ENCODE assay signal across 1 cellular context in the genomic region with DNA sequence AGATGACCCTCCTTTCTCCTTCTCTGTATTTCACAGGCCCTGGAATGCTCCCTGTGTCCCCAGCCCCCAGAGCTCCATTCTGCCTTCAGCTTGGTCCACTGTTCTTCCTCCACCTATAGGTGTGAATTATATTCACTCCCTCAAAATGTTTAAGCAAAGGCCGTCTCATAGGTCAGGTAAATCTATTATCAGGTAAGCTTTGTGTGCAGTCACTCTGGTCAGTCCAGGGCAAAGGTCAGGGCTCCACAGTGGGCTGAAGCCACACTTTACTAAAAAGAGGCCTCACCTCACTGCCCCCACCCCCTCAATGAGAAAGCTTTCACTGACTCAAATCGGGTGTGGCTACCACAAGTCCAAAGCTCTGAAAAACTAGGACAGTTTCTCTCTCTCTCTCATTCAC.
TF ChIP-seq lines count a peak whose summit lies in the region.

No MANE protein-coding gene starts in this region.

TF ChIP-seq in SK-N-SH treated with all-trans-retinoic acid at 6 μM for 48 hours, 23 proteins besides CTCF, POLR2A, EP300 and RAD21 (continued from another document):
- no peak for TF ChIP-seq TOX (CRISPR knock-in tag; IDR thresholded peaks at IDR 0.05; ENCODE audit: borderline replicate concordance)
- no peak for TF ChIP-seq BACH2 (CRISPR knock-in tag; IDR thresholded peaks at IDR 0.05; ENCODE audit: borderline replicate concordance)
- TF ChIP-seq, protein P1, sequence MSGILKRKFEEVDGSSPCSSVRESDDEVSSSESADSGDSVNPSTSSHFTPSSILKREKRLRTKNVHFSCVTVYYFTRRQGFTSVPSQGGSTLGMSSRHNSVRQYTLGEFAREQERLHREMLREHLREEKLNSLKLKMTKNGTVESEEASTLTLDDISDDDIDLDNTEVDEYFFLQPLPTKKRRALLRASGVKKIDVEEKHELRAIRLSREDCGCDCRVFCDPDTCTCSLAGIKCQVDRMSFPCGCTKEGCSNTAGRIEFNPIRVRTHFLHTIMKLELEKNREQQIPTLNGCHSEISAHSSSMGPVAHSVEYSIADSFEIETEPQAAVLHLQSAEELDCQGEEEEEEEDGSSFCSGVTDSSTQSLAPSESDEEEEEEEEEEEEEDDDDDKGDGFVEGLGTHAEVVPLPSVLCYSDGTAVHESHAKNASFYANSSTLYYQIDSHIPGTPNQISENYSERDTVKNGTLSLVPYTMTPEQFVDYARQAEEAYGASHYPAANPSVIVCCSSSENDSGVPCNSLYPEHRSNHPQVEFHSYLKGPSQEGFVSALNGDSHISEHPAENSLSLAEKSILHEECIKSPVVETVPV (CRISPR knock-in tag; IDR thresholded peaks at IDR 0.05) = no peak
- TF ChIP-seq RARB (CRISPR knock-in tag; IDR thresholded peaks at IDR 0.05) = no peak
- TF ChIP-seq, protein P2, sequence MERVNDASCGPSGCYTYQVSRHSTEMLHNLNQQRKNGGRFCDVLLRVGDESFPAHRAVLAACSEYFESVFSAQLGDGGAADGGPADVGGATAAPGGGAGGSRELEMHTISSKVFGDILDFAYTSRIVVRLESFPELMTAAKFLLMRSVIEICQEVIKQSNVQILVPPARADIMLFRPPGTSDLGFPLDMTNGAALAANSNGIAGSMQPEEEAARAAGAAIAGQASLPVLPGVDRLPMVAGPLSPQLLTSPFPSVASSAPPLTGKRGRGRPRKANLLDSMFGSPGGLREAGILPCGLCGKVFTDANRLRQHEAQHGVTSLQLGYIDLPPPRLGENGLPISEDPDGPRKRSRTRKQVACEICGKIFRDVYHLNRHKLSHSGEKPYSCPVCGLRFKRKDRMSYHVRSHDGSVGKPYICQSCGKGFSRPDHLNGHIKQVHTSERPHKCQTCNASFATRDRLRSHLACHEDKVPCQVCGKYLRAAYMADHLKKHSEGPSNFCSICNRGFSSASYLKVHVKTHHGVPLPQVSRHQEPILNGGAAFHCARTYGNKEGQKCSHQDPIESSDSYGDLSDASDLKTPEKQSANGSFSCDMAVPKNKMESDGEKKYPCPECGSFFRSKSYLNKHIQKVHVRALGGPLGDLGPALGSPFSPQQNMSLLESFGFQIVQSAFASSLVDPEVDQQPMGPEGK (CRISPR knock-in tag; IDR thresholded peaks at IDR 0.05; ENCODE audit: borderline replicate concordance) = no peak
- TF ChIP-seq, protein P3, sequence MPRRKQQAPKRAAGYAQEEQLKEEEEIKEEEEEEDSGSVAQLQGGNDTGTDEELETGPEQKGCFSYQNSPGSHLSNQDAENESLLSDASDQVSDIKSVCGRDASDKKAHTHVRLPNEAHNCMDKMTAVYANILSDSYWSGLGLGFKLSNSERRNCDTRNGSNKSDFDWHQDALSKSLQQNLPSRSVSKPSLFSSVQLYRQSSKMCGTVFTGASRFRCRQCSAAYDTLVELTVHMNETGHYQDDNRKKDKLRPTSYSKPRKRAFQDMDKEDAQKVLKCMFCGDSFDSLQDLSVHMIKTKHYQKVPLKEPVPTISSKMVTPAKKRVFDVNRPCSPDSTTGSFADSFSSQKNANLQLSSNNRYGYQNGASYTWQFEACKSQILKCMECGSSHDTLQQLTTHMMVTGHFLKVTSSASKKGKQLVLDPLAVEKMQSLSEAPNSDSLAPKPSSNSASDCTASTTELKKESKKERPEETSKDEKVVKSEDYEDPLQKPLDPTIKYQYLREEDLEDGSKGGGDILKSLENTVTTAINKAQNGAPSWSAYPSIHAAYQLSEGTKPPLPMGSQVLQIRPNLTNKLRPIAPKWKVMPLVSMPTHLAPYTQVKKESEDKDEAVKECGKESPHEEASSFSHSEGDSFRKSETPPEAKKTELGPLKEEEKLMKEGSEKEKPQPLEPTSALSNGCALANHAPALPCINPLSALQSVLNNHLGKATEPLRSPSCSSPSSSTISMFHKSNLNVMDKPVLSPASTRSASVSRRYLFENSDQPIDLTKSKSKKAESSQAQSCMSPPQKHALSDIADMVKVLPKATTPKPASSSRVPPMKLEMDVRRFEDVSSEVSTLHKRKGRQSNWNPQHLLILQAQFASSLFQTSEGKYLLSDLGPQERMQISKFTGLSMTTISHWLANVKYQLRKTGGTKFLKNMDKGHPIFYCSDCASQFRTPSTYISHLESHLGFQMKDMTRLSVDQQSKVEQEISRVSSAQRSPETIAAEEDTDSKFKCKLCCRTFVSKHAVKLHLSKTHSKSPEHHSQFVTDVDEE (CRISPR knock-in tag; IDR thresholded peaks at IDR 0.05) = no peak
- no peak for TF ChIP-seq PPARA (CRISPR knock-in tag; IDR thresholded peaks at IDR 0.05; ENCODE audit: borderline replicate concordance)
- TF ChIP-seq, protein P4, sequence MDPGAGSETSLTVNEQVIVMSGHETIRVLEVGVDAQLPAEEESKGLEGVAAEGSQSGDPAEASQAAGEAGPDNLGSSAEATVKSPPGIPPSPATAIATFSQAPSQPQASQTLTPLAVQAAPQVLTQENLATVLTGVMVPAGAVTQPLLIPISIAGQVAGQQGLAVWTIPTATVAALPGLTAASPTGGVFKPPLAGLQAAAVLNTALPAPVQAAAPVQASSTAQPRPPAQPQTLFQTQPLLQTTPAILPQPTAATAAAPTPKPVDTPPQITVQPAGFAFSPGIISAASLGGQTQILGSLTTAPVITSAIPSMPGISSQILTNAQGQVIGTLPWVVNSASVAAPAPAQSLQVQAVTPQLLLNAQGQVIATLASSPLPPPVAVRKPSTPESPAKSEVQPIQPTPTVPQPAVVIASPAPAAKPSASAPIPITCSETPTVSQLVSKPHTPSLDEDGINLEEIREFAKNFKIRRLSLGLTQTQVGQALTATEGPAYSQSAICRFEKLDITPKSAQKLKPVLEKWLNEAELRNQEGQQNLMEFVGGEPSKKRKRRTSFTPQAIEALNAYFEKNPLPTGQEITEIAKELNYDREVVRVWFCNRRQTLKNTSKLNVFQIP (CRISPR knock-in tag; IDR thresholded peaks at IDR 0.05; ENCODE audit: borderline replicate concordance, low read depth) = no peak
- no peak for TF ChIP-seq ARNTL (CRISPR knock-in tag; IDR thresholded peaks at IDR 0.05; ENCODE audit: borderline replicate concordance, low read depth)
- no peak for TF ChIP-seq SNAI2 (CRISPR knock-in tag; IDR thresholded peaks at IDR 0.05)
TF ChIP-seq in SK-N-SH treated with all-trans-retinoic acid at 6 μM for 48 hours: peak in this region for 0.
